In genomic region chr1:59771361-59771760, GRCh38 we compare ENCODE assay signal across 29 cellular contexts. TPM values are rescaled to one million over a fixed set of nuclear protein-coding genes. Genes with fewer than 3 reads are reported as not detected.
"Had no signal": no experiment of that assay in that cellular context is flagged by ENCODE, and none has a peak within 500 bp of the region (broad histone marks: within the 10 kb centered on the region; RNA-seq: fewer than 3 reads in every experiment).

No MANE protein-coding gene starts in this region.

- H3K4me3 ChIP-seq: colonic mucosa, coronary artery, dorsolateral prefrontal cortex, esophagus muscularis mucosa, esophagus squamous epithelium, gastrocnemius medialis, gastroesophageal sphincter, heart left ventricle, heart right ventricle had no signal

- H3K4me3 Mint-ChIP-seq: dendritic cell treated with granulocyte-macrophage colony-stimulating factor and Interleukin-4, amounts not matched to agents 40 ng/mL and 50 ng/mL, for 4 days; effector memory CD8-positive, alpha-beta T cell; endodermal cell had no signal

- H3K4me1 ChIP-seq: colonic mucosa, esophagus muscularis mucosa, gastroesophageal sphincter had no signal

- H3K36me3 ChIP-seq: colonic mucosa, esophagus muscularis mucosa, esophagus squamous epithelium, gastrocnemius medialis, gastroesophageal sphincter, heart left ventricle, heart right ventricle had no signal

- H3K27ac Mint-ChIP-seq: dendritic cell treated with granulocyte-macrophage colony-stimulating factor and Interleukin-4, amounts not matched to agents 40 ng/mL and 50 ng/mL, for 4 days; effector memory CD8-positive, alpha-beta T cell; endodermal cell had no signal

- H3K9me3 Mint-ChIP-seq: dendritic cell treated with granulocyte-macrophage colony-stimulating factor and Interleukin-4, amounts not matched to agents 40 ng/mL and 50 ng/mL, for 4 days; effector memory CD8-positive, alpha-beta T cell; endodermal cell had no signal

- ATAC-seq: effector memory CD8-positive, alpha-beta T cell; esophagus mucosa; foreskin keratinocyte; gastrocnemius medialis; gastroesophageal sphincter; heart left ventricle; heart right ventricle had no signal

- H3K27me3 ChIP-seq: colonic mucosa, dorsolateral prefrontal cortex, esophagus muscularis mucosa, esophagus squamous epithelium, foreskin keratinocyte, gastrocnemius medialis, gastroesophageal sphincter, heart left ventricle, heart right ventricle had no signal

- FAIRE-seq: endometrium, frontal cortex had no signal

- DNase-seq: colonic mucosa; cortex of kidney; dorsolateral prefrontal cortex; effector CD4-positive, alpha-beta T cell; effector CD8-positive, alpha-beta T cell; effector memory CD4-positive, alpha-beta T cell; effector memory CD8-positive, alpha-beta T cell; endodermal cell; erythroblast; esophagus squamous epithelium; foreskin fibroblast; foreskin keratinocyte; foreskin melanocyte; gastrocnemius medialis; glutamatergic neuron; head of caudate nucleus; heart left ventricle; heart right ventricle had no signal

- H3K9me3 ChIP-seq: colonic mucosa, esophagus muscularis mucosa, esophagus squamous epithelium, gastrocnemius medialis, gastroesophageal sphincter, heart left ventricle, heart right ventricle had no signal

- H3K27ac ChIP-seq: colonic mucosa, coronary artery, dorsolateral prefrontal cortex, epithelial cell of prostate, esophagus muscularis mucosa, esophagus squamous epithelium, foreskin keratinocyte, gastrocnemius medialis, gastroesophageal sphincter, heart left ventricle, heart right ventricle had no signal

- H3K27me3 Mint-ChIP-seq: dendritic cell treated with granulocyte-macrophage colony-stimulating factor and Interleukin-4, amounts not matched to agents 40 ng/mL and 50 ng/mL, for 4 days; effector memory CD8-positive, alpha-beta T cell had no signal

RNA-seq across cellular contexts. Expression of gene HOOK1, which starts 43.4 kb away (rescaled TPM):
- total RNA-seq: endothelial cell of umbilical vein, fibroblast of villous mesenchyme had no signal
- polyA plus RNA-seq: endothelial cell of umbilical vein, fibroblast of lung had no signal
